14 cellular contexts compared by ENCODE assay signal in the genomic region with DNA sequence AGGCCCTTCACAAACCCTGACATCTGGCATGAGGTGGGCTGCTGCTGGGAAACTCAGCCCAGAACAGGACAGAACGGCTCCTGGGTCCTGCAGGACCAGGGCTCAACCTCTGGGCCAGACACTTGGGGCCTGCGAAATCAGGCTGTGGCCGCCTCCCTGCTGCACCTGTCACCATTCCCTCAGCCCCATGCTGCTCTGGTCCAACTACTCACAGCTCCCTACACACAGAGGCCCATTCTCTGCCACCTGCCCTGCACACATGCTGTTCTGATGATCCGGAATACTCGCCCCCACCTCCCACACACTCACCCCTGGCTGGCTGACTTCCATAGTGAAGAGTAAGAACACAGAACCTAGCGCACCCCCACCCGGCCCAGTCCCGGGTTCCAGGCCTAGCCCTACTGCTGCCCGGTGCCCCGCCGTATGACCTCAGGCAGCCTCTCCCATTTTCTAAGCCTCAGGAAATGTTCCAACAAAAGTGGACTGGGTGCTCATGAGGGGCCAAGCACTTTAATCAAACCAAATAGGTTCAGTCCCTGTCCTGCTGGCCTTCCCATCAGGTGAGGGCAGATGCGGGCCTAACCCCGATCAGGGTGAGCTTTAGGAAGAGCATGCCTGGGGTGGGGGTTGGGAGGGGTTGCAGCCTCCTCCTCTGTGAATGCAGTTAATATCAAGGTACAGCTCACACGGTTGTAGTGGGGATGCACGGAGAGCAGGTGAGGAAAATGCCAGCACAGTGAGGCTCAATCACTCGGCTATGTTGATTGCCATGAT. TPM values are rescaled to one million over a fixed set of nuclear protein-coding genes. Genes with fewer than 3 reads are reported as not detected.
DNase-seq lines count a peak whose midpoint lies in the region; ATAC-seq, FAIRE-seq and TF ChIP-seq lines count a peak whose summit lies in the region.
"Had no signal": no experiment of that assay in that cellular context is flagged by ENCODE, and none has a peak within 500 bp of the region (broad histone marks: within the 10 kb centered on the region; RNA-seq: fewer than 3 reads in every experiment).

No MANE protein-coding gene starts in this region.

- H4K20me1 ChIP-seq in BLaER1 (peaks cover 56% of the 10 kb centered on the region), IMR-90 (ENCODE audit: insufficient read depth, low read length) (peaks cover 65% of the 10 kb centered on the region)

- H3K9ac ChIP-seq in BLaER1, result 0 out of 2 replicates have a peak overlapping the region, but pooled peaks have one; percentile 24
- no peak overlapping the region for H3K9ac ChIP-seq in IMR-90 (ENCODE audit: low read depth, low read length)
- peak overlapping the region in 1 of 2 donors; percentile 63 for H3K9ac ChIP-seq in colonic mucosa (ENCODE audit: low read depth in 2 of 2, low read length in 2 of 2)

- no peak for FAIRE-seq in pancreas (lab: Jason Lieb, UNC)
- FAIRE-seq: D721Med had no signal

- H3K9me3 ChIP-seq in BLaER1 (no peaks in the 10 kb centered on the region), IMR-90 (ENCODE audit: control insufficient read depth, insufficient read depth, low read length) (no peaks in the 10 kb centered on the region), colonic mucosa (no peaks in the 10 kb centered on the region), pancreas (no peaks in the 10 kb centered on the region)

- H2BK5ac ChIP-seq in IMR-90 (ENCODE audit: low read depth, low read length, poor library complexity, severe bottlenecking), result no peak overlapping the region

- no peak overlapping the region for H3K18ac ChIP-seq in IMR-90 (ENCODE audit: low read depth, low read length)

- H3K23ac ChIP-seq in IMR-90 (ENCODE audit: low read depth, low read length), result no peak overlapping the region

- no peak overlapping the region for H3K14ac ChIP-seq in IMR-90 (replicated peaks; ENCODE audit: low read depth, low read length)

- no peak overlapping the region for H4K91ac ChIP-seq in IMR-90 (ENCODE audit: insufficient read depth, low read depth, low read length)

- H3K56ac ChIP-seq in IMR-90 (ENCODE audit: extremely low read depth, insufficient read depth, low read length), result no peak overlapping the region

- no peak overlapping the region for H2BK15ac ChIP-seq in IMR-90 (ENCODE audit: low read depth, low read length)

- H3K4me3 ChIP-seq in BLaER1 (no peak overlapping the region), IMR-90 (ENCODE audit: insufficient read depth, low read depth, low read length) (no peak overlapping the region), colonic mucosa (no peak overlapping the region), pancreas (no peak overlapping the region)

- POLR2A ChIA-PET in IMR-90 (lab: Charles Lee; ENCODE audit: unreplicated experiment) (interaction anchor here (0.6 kb wide), 1 partner anchor 10 kb away, joined by 8 read pairs; no protein-coding TSS in a partner anchor), HEK293T (lab: Yijun Ruan, JAX) (no interaction called here)

- no peak overlapping the region for H3K4ac ChIP-seq in IMR-90 (ENCODE audit: low read depth, low read length)

- H3K4me2 ChIP-seq in BLaER1 (0 out of 2 replicates have a peak overlapping the region, but pooled peaks have one; percentile 9), IMR-90 (ENCODE audit: low read depth, low read length) (no peak overlapping the region)

- H2AK5ac ChIP-seq in IMR-90 (ENCODE audit: low read depth, low read length), result peak overlapping the region; percentile 18; the same call in 1 of the 2 replicates

- peaks cover 70% of the 10 kb centered on the region for H3K4me1 ChIP-seq in BLaER1
- peaks cover 43% of the 10 kb centered on the region for H3K4me1 ChIP-seq in IMR-90 (ENCODE audit: control insufficient read depth, insufficient read depth, low read length)
- peaks cover 28% of the 10 kb centered on the region for H3K4me1 ChIP-seq in colonic mucosa
- peaks cover 34 to 42% (median 35%) of the 10 kb centered on the region in 3 donors for H3K4me1 ChIP-seq in pancreas

- in situ Hi-C loops in IMR-90 (cut with MboI; ENCODE audit: low sequenced_read_pairs), result no loop called here

- H3K27ac ChIP-seq in BLaER1, result peak overlapping the region; percentile 22; the same call in 1 of the 2 replicates
- no peak overlapping the region for H3K27ac ChIP-seq in IMR-90 (ENCODE audit: insufficient read depth, low read length)
- H3K27ac ChIP-seq in colonic mucosa, result peak overlapping the region; percentile 94
- peak overlapping the region; percentile 15 to 83 (median 50) for H3K27ac ChIP-seq in pancreas

- no TSS peak for BruUV-seq in IMR-90 (replicated peaks; lab: Mats Ljungman, UMichigan)

- no peak for DNase-seq in IMR-90
- no peak for DNase-seq in colonic mucosa
- peak; percentile 65 to 83 (median 71) for DNase-seq in pancreas
- DNase-seq in activated CD4-positive, CD25-positive, alpha-beta regulatory T cell treated with anti-CD3 and anti-CD28 coated beads, Interleukin-2, amount 50 U/mL, for 72 hours, result no peak
- no peak for DNase-seq in HEK293T (ENCODE audit: extremely low spot score)
- no peak for DNase-seq in T1000 (lab: John Stamatoyannopoulos, UW)
- no peak for DNase-seq in CD1c-positive myeloid dendritic cell (ENCODE audit: extremely low spot score)
- DNase-seq: activated CD4-positive, alpha-beta T cell treated with anti-CD3 and anti-CD28 coated beads, Interleukin-2, amount 50 U/mL, for 4 hours; KG1; NCI-H345; SHP77; stimulated activated naive CD8-positive, alpha-beta T cell treated with anti-CD3 and anti-CD28 coated beads, Interleukin-15, amount 100 ng/mL, for 72 hours had no signal

- H2AK9ac ChIP-seq in IMR-90 (replicated peaks; ENCODE audit: low read depth, low read length, poor library complexity), result no peak overlapping the region

- no peak overlapping the region for H2AFZ ChIP-seq in IMR-90 (replicated peaks; ENCODE audit: low read length, poor library complexity)

- intact Hi-C loops in IMR-90 (cut with micrococcal nuclease), result no loop called here
- intact Hi-C loops in colonic mucosa (cut with DNase I), result no loop called here
- intact Hi-C loops in pancreas (cut with DNase I), result loop anchor here in 1 of 3 donors (10.0 kb wide), 1 partner anchor 165 kb away; a partner anchor contains a TSS

- H3K9me1 ChIP-seq in IMR-90 (ENCODE audit: insufficient read depth, low read length), result peaks cover 44% of the 10 kb centered on the region

- ATAC-seq in IMR-90 (ENCODE audit: low read depth) (no peak), pancreas (peak; percentile 31 to 64 (median 46))
- ATAC-seq: stimulated activated naive CD8-positive, alpha-beta T cell treated with anti-CD3 and anti-CD28 coated beads, Interleukin-15, amount 100 ng/mL, for 72 hours had no signal

- dilution Hi-C loops in IMR-90 (cut with HindIII; ENCODE audit: low sequenced_read_pairs, unreplicated experiment), result no loop called here

- TF ChIP-seq RAD21 in IMR-90 (IDR thresholded peaks at IDR 0.05; ENCODE audit: low read length), result no peak

- H3K79me1 ChIP-seq in IMR-90 (ENCODE audit: low read depth in 1 of 2, low read length in 2 of 2), result peaks cover 24 to 82% of the 10 kb centered on the region in 2 experiments; a peak in 3 of 4 replicates

- no peak overlapping the region for H2BK20ac ChIP-seq in IMR-90 (ENCODE audit: low read depth, low read length)

- CTCF ChIA-PET in IMR-90 (lab: Yijun Ruan, JAX) (no interaction called here), HEK293T (lab: Yijun Ruan, JAX) (no interaction called here)

- H3K27me3 ChIP-seq in BLaER1 (no peaks in the 10 kb centered on the region), IMR-90 (ENCODE audit: control insufficient read depth, insufficient read depth, low read length) (no peaks in the 10 kb centered on the region), colonic mucosa (no peaks in the 10 kb centered on the region), pancreas (no peaks in the 10 kb centered on the region)

- no peak overlapping the region for H4K8ac ChIP-seq in IMR-90 (ENCODE audit: low read depth in 2 of 2, low read length in 2 of 2)

- no peak for TF ChIP-seq POLR2A in IMR-90 (IDR thresholded peaks at IDR 0.05; ENCODE audit: low read depth, low read length)

- no peak overlapping the region for H4K5ac ChIP-seq in IMR-90 (ENCODE audit: low read depth, low read length)

- TF ChIP-seq CTCF in IMR-90 (conservative IDR thresholded peaks at IDR 0.05; ENCODE audit: low read depth, low read length), result no peak
- no peak for TF ChIP-seq CTCF in colonic mucosa (IDR thresholded peaks at IDR 0.05)
- TF ChIP-seq CTCF in pancreas (IDR thresholded peaks at IDR 0.05), result no peak

- 93% methylated on average over 7 of the region's 16 CpGs; no CpG with 5 or more reads in 1 of the 2 experiments for WGBS in IMR-90 (ENCODE audit: extremely low coverage in 2 of 2, insufficient read length in 1 of 2), 2 experiments
- WGBS in pancreas, 2 donors, result 41 to 43% methylated on average over 16 of the region's 16 CpGs

- H2BK120ac ChIP-seq in IMR-90 (ENCODE audit: low read depth, low read length), result no peak overlapping the region

- H3K36me3 ChIP-seq in BLaER1, result peaks cover 39% of the 10 kb centered on the region
- peaks cover 33% of the 10 kb centered on the region for H3K36me3 ChIP-seq in IMR-90 (ENCODE audit: control insufficient read depth, insufficient read depth, low read length)
- H3K36me3 ChIP-seq in colonic mucosa, result no peaks in the 10 kb centered on the region
- H3K36me3 ChIP-seq in pancreas, result no peaks in the 10 kb centered on the region

TF ChIP-seq in IMR-90, 13 proteins besides CTCF, POLR2A, EP300 and RAD21 (continues in another document):
- TF ChIP-seq BHLHE40 (IDR thresholded peaks at IDR 0.05; ENCODE audit: low read depth, low read length), result no peak

TF ChIP-seq in HEK293T, 16 proteins besides CTCF, POLR2A, EP300 and RAD21 (continues in another document):
- TF ChIP-seq FOXA1 (IDR thresholded peaks at IDR 0.05) (no peak), NFRKB (IDR thresholded peaks at IDR 0.05) (no peak), FOXK2 (IDR thresholded peaks at IDR 0.05) (no peak)

RNA-seq across cellular contexts. Expression of a gene that starts 3.9 kb away (rescaled TPM):
- total RNA-seq in IMR-90 (2012; rRNA removed), result 24.0 and 25.3 TPM in 2 replicates
- polyA plus RNA-seq in IMR-90 (2012; rRNA removed), result 59.9 and 67.6 TPM in 2 replicates
- 26.9 and 58.5 TPM in 2 replicates for polyA plus RNA-seq in IMR-90 (2012; cell fraction: cytosol; rRNA removed)
- polyA plus RNA-seq in IMR-90 (2012; cell fraction: nucleus; rRNA removed; ENCODE audit: low replicate concordance), result 24.5 and 45.9 TPM in 2 replicates
- total RNA-seq in colonic mucosa, result 10 to 100 TPM; 23.1 to 29.1 TPM
- total RNA-seq in pancreas, result 1 to 10 TPM; 3.5 to 9.8 (median 6.1) TPM
- 10 to 100 TPM in 1 of 2 donors, 1 to 10 TPM in 1; 9.0 to 11.0 TPM for polyA plus RNA-seq in pancreas

RNA-seq across cellular contexts. Expression of a gene that starts 36.7 kb away (rescaled TPM):
- total RNA-seq in IMR-90 (2012; rRNA removed) (20.1 and 41.4 TPM in 2 replicates), colonic mucosa (10 to 100 TPM; 77.1 to 83.5 TPM), pancreas (10 to 100 TPM; 43.6 to 61.7 (median 53.3) TPM)
- polyA plus RNA-seq in IMR-90 (2012; rRNA removed) (128 and 138 TPM in 2 replicates), pancreas (10 to 100 TPM; 37.9 to 59.3 TPM)
- polyA plus RNA-seq in IMR-90 (2012; cell fraction: cytosol; rRNA removed), result 46.2 and 74.3 TPM in 2 replicates
- 37.1 and 141 TPM in 2 replicates for polyA plus RNA-seq in IMR-90 (2012; cell fraction: nucleus; rRNA removed; ENCODE audit: low replicate concordance)

RNA-seq across cellular contexts. Expression of a gene that starts 41.0 kb away (rescaled TPM):
- total RNA-seq in IMR-90 (2012; rRNA removed) (3.4 and 6.9 TPM in 2 replicates), colonic mucosa (10 to 100 TPM; 32.0 to 34.0 TPM), pancreas (10 to 100 TPM; 18.9 to 83.4 (median 37.0) TPM)
- polyA plus RNA-seq in IMR-90 (2012; rRNA removed) (17.4 and 33.6 TPM in 2 replicates), pancreas (10 to 100 TPM; 10.9 to 16.0 TPM)
- polyA plus RNA-seq in IMR-90 (2012; cell fraction: cytosol; rRNA removed), result 18.5 and 103 TPM in 2 replicates
- polyA plus RNA-seq in IMR-90 (2012; cell fraction: nucleus; rRNA removed; ENCODE audit: low replicate concordance), result 98.3 and 167 TPM in 2 replicates

Comparison
In these comparisons a context has a peak if more than half of its experiments do, and no peak if none do; other contexts are left out.
1. DNase-seq: peak in pancreas (6 of 6); none in IMR-90 (single experiment), colonic mucosa (single experiment), activated CD4-positive, CD25-positive, alpha-beta regulatory T cell treated with anti-CD3 and anti-CD28 coated beads, Interleukin-2, amount 50 U/mL, for 72 hours (single experiment), HEK293T (single experiment), T1000 (single experiment) and CD1c-positive myeloid dendritic cell (single experiment).